11 cellular contexts compared by ENCODE assay signal in genomic region chr10:36519909-36520308, GRCh38.
"Had no signal": no experiment of that assay in that cellular context is flagged by ENCODE, and none has a peak within 500 bp of the region (broad histone marks: within the 10 kb centered on the region; RNA-seq: fewer than 3 reads in every experiment).

No MANE protein-coding gene starts in this region.

- H3K4me3 ChIP-seq: GM23248, GM23338, HAP-1 had no signal

- ATAC-seq: GM23338, HCT116 had no signal

- H3K4me2 ChIP-seq: GM23338 had no signal

- H3K4me3 Mint-ChIP-seq: GM23338, H9, HFFc6 had no signal

- H3K9me3 ChIP-seq: HAP-1 had no signal

- H3K4me1 ChIP-seq: HAP-1 had no signal

- H3K4me1 Mint-ChIP-seq: GM23338, H9 had no signal

- H3K27ac Mint-ChIP-seq: GM23338, H9, HFFc6 had no signal

- FAIRE-seq: H1, H54 had no signal

- H2AFZ ChIP-seq: GM23248, GM23338 had no signal

- H3K36me3 ChIP-seq: HAP-1 had no signal

- H3K27ac ChIP-seq: GM23248 had no signal

- H3K9ac ChIP-seq: GM23248 had no signal

- DNase-seq: GM23248, GOT3, H7, H9, HCEC 1CT, HFFc6 had no signal
